In the genomic region with DNA sequence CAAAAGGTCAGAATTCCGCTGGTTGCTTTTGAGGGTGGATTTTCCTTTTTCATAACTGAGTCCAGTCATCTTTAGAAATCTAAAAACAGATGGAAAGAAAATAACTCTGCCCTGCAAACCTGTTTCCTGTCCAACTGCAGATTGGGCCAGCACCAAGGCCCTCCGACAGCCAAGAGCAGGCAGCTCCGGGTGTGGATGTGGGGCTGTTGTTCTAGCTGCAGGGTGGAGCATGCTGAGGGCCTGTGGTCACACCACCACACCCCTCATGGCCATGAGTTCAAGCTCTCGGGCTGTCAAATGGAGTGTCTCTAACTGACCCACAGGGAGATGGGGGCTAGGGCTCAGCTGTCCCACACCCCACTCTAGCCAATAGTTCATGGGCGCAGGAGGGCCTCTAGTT, we compare ENCODE assay signal across 15 cellular contexts.
DNase-seq lines count a peak whose midpoint lies in the region; ATAC-seq and TF ChIP-seq lines count a peak whose summit lies in the region.
"Had no signal": no experiment of that assay in that cellular context is flagged by ENCODE, and none has a peak within 500 bp of the region (broad histone marks: within the 10 kb centered on the region; RNA-seq: fewer than 3 reads in every experiment).

No MANE protein-coding gene starts in this region.

- WGBS in SK-N-SH (ENCODE audit: low lambda C conversion rate) = 81% methylated on average over 3 of the region's 5 CpGs

- intact Hi-C loops in left colon (cut with DNase I, micrococcal nuclease) = no loop called here

- no peaks in the 10 kb centered on the region for H3K27me3 ChIP-seq in skeletal muscle satellite cell (ENCODE audit: control insufficient read depth, insufficient read depth, low read length)
- H3K27me3 ChIP-seq in SK-N-SH (ENCODE audit: insufficient read depth) = no peaks in the 10 kb centered on the region
- H3K27me3 ChIP-seq: BLaER1 had no signal

- CTCF ChIA-PET in SK-N-SH (lab: Yijun Ruan, JAX) = interaction anchor here (2.1 kb wide), 1 partner anchor 30 kb away, joined by 11 read pairs; no protein-coding TSS in a partner anchor

- no peak overlapping the region for H3K27ac Mint-ChIP-seq in stimulated activated naive B cell treated with anti-CD40 and anti-IgM and Interleukin-4, amounts not matched to agents 10 μg/mL and 1 μg/mL and 100 μg/mL, for 72 hours
- H3K27ac Mint-ChIP-seq: activated naive CD8-positive, alpha-beta T cell treated with anti-CD3 and anti-CD28 coated beads, Interleukin-2, amount 10 ng/mL, durations not matched to agents 7 days and 5 days had no signal

- peak overlapping the region; percentile 16 for H3K9ac ChIP-seq in skeletal muscle satellite cell (ENCODE audit: low read depth, low read length)
- no peak overlapping the region for H3K9ac ChIP-seq in SK-N-SH
- H3K9ac ChIP-seq: BLaER1 had no signal

- H3K36me3 Mint-ChIP-seq in stimulated activated naive B cell treated with anti-CD40 and anti-IgM and Interleukin-4, amounts not matched to agents 10 μg/mL and 1 μg/mL and 100 μg/mL, for 72 hours = no peaks in the 10 kb centered on the region
- H3K36me3 Mint-ChIP-seq: activated naive CD8-positive, alpha-beta T cell treated with anti-CD3 and anti-CD28 coated beads, Interleukin-2, amount 10 ng/mL, durations not matched to agents 7 days and 5 days had no signal

- H2AFZ ChIP-seq in SK-N-SH (ENCODE audit: low read depth) = no peak overlapping the region

- POLR2A ChIA-PET in SK-N-SH (lab: Yijun Ruan, JAX) = no interaction called here

- no peak for TF ChIP-seq RAD21 in SK-N-SH (IDR thresholded peaks at IDR 0.05; ENCODE audit: low read length)

- DNase-seq in EH (ENCODE audit: low read depth) (peak; percentile 40), dermis blood vessel endothelial cell (peak; percentile 66), left colon (peak in 1 of 2 donors; percentile 21), GM13977 (ENCODE audit: low spot score) (no peak), SK-N-SH (no peak)
- DNase-seq in stimulated activated naive B cell treated with anti-CD40 and anti-IgM and Interleukin-4, amounts not matched to agents 10 μg/mL and 1 μg/mL and 100 μg/mL, for 72 hours = no peak
- DNase-seq: activated naive CD8-positive, alpha-beta T cell treated with anti-CD3 and anti-CD28 coated beads, Interleukin-2, amount 10 ng/mL, durations not matched to agents 7 days and 5 days; endodermal cell; NCI-H187 treated with DMSO at 0.1 percent for 48 hours; NK-92 treated with Interleukin-12 subunit alpha and Interleukin-12 subunit beta, amount 100 ng/mL, for 24 hours; stimulated activated naive CD8-positive, alpha-beta T cell treated with anti-CD3 and anti-CD28 coated beads, Interleukin-15, Interleukin-2, amounts not matched to agents 100 U/mL and 50 U/mL, for 24 hours; SW 1271 had no signal

- H3K79me2 ChIP-seq in SK-N-SH (ENCODE audit: insufficient read depth) = no peaks in the 10 kb centered on the region

- no peak for TF ChIP-seq EP300 in SK-N-SH (IDR thresholded peaks at IDR 0.05; ENCODE audit: borderline replicate concordance in 1 of 2, low read depth in 1 of 2, low read length in 1 of 2)

- H3K4me1 ChIP-seq in skeletal muscle satellite cell (ENCODE audit: control insufficient read depth, insufficient read depth, low read length) (peaks cover 22% of the 10 kb centered on the region), SK-N-SH (ENCODE audit: control insufficient read depth in 1 of 2, insufficient read depth in 2 of 2, low read depth in 1 of 2, low read length in 1 of 2) (peaks cover 0 to 10% of the 10 kb centered on the region in 2 experiments; a peak in 1 of 4 replicates)

- no peaks in the 10 kb centered on the region for H3F3A ChIP-seq in SK-N-SH (replicated peaks; ENCODE audit: insufficient read depth)

- no peak overlapping the region for H3K4me3 ChIP-seq in skeletal muscle satellite cell (ENCODE audit: low read length)
- no peak overlapping the region for H3K4me3 ChIP-seq in SK-N-SH (ENCODE audit: low read depth in 2 of 2, low read length in 1 of 2)
- H3K4me3 ChIP-seq: BLaER1 had no signal

- H3K9me3 Mint-ChIP-seq in stimulated activated naive B cell treated with anti-CD40 and anti-IgM and Interleukin-4, amounts not matched to agents 10 μg/mL and 1 μg/mL and 100 μg/mL, for 72 hours = no peaks in the 10 kb centered on the region
- H3K9me3 Mint-ChIP-seq: activated naive CD8-positive, alpha-beta T cell treated with anti-CD3 and anti-CD28 coated beads, Interleukin-2, amount 10 ng/mL, durations not matched to agents 7 days and 5 days; endodermal cell had no signal

- H3K9me3 ChIP-seq in skeletal muscle satellite cell (replicated peaks; ENCODE audit: low read length) (no peaks in the 10 kb centered on the region), SK-N-SH (no peaks in the 10 kb centered on the region)
- H3K9me3 ChIP-seq: BLaER1 had no signal

- H3K36me3 ChIP-seq in skeletal muscle satellite cell (ENCODE audit: insufficient read depth, low read length) = no peaks in the 10 kb centered on the region
- H3K36me3 ChIP-seq in SK-N-SH (replicated peaks in 1 of 2; ENCODE audit: control insufficient read depth in 1 of 2, insufficient read depth in 2 of 2, low read length in 1 of 2) = no peaks in the 10 kb centered on the region

- no peak overlapping the region for H3K4me3 Mint-ChIP-seq in stimulated activated naive B cell treated with anti-CD40 and anti-IgM and Interleukin-4, amounts not matched to agents 10 μg/mL and 1 μg/mL and 100 μg/mL, for 72 hours
- H3K4me3 Mint-ChIP-seq: activated naive CD8-positive, alpha-beta T cell treated with anti-CD3 and anti-CD28 coated beads, Interleukin-2, amount 10 ng/mL, durations not matched to agents 7 days and 5 days; endodermal cell had no signal

- H3K9me2 ChIP-seq in SK-N-SH = no peaks in the 10 kb centered on the region

- no peaks in the 10 kb centered on the region for H3K4me1 Mint-ChIP-seq in stimulated activated naive B cell treated with anti-CD40 and anti-IgM and Interleukin-4, amounts not matched to agents 10 μg/mL and 1 μg/mL and 100 μg/mL, for 72 hours
- H3K4me1 Mint-ChIP-seq: activated naive CD8-positive, alpha-beta T cell treated with anti-CD3 and anti-CD28 coated beads, Interleukin-2, amount 10 ng/mL, durations not matched to agents 7 days and 5 days had no signal

- no peak overlapping the region for H3K27ac ChIP-seq in SK-N-SH (ENCODE audit: low read depth in 2 of 2, low read length in 1 of 2)
- H3K27ac ChIP-seq: BLaER1 had no signal

- TF ChIP-seq CTCF in GM13977 (IDR thresholded peaks at IDR 0.05; ENCODE audit: extremely low read depth, insufficient read depth, missing control alignments) = no peak
- TF ChIP-seq CTCF in SK-N-SH (IDR thresholded peaks at IDR 0.05) = no peak

- ATAC-seq in left colon (peak; percentile 21), GM21423 (IDR thresholded peaks at IDR 0.05; ENCODE audit: unreplicated experiment) (no peak)
- no peak for ATAC-seq in stimulated activated naive B cell treated with anti-CD40 and anti-IgM and Interleukin-4, amounts not matched to agents 10 μg/mL and 1 μg/mL and 100 μg/mL, for 72 hours (replicated peaks)
- ATAC-seq: stimulated activated naive CD8-positive, alpha-beta T cell treated with anti-CD3 and anti-CD28 coated beads, Interleukin-15, Interleukin-2, amounts not matched to agents 100 U/mL and 50 U/mL, for 24 hours had no signal

- no peaks in the 10 kb centered on the region for H4K20me1 ChIP-seq in SK-N-SH (ENCODE audit: insufficient read depth)
- H4K20me1 ChIP-seq: BLaER1 had no signal

- in situ Hi-C loops in GM13977 (cut with MboI; ENCODE audit: low pct_unique_long_range_greater_than_20kb, low sequenced_read_pairs, unreplicated experiment) = no loop called here

- H3K27me3 Mint-ChIP-seq in stimulated activated naive B cell treated with anti-CD40 and anti-IgM and Interleukin-4, amounts not matched to agents 10 μg/mL and 1 μg/mL and 100 μg/mL, for 72 hours = no peaks in the 10 kb centered on the region

- H3K4me2 ChIP-seq in skeletal muscle satellite cell (ENCODE audit: low read length) = peak overlapping the region; percentile 45
- H3K4me2 ChIP-seq in SK-N-SH = no peak overlapping the region
- H3K4me2 ChIP-seq: BLaER1 had no signal

TF ChIP-seq in SK-N-SH, 30 proteins besides CTCF, POLR2A, EP300 and RAD21:
- TF ChIP-seq FOXM1 (IDR thresholded peaks at IDR 0.05; ENCODE audit: low read depth) (no peak), TCF12 (IDR thresholded peaks at IDR 0.05) (no peak), NFIC (IDR thresholded peaks at IDR 0.05; ENCODE audit: borderline replicate concordance) (no peak), TEAD4 (IDR thresholded peaks at IDR 0.05; ENCODE audit: borderline replicate concordance, insufficient read depth) (no peak), RXRA (IDR thresholded peaks at IDR 0.05; ENCODE audit: borderline replicate concordance, low read depth) (no peak), MEF2A (IDR thresholded peaks at IDR 0.05; ENCODE audit: borderline replicate concordance, low read depth) (no peak), YY1 (IDR thresholded peaks at IDR 0.05; ENCODE audit: low read depth) (no peak)
- TF ChIP-seq, protein P1, sequence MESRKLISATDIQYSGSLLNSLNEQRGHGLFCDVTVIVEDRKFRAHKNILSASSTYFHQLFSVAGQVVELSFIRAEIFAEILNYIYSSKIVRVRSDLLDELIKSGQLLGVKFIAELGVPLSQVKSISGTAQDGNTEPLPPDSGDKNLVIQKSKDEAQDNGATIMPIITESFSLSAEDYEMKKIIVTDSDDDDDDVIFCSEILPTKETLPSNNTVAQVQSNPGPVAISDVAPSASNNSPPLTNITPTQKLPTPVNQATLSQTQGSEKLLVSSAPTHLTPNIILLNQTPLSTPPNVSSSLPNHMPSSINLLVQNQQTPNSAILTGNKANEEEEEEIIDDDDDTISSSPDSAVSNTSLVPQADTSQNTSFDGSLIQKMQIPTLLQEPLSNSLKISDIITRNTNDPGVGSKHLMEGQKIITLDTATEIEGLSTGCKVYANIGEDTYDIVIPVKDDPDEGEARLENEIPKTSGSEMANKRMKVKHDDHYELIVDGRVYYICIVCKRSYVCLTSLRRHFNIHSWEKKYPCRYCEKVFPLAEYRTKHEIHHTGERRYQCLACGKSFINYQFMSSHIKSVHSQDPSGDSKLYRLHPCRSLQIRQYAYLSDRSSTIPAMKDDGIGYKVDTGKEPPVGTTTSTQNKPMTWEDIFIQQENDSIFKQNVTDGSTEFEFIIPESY (IDR thresholded peaks at IDR 0.05; ENCODE audit: borderline replicate concordance, low read depth) = no peak

Comparison
In these comparisons a context has a peak if more than half of its experiments do, and no peak if none do; other contexts are left out.
1. DNase-seq: peak in EH (single experiment) and dermis blood vessel endothelial cell (single experiment); none in GM13977 (single experiment), stimulated activated naive B cell treated with anti-CD40 and anti-IgM and Interleukin-4, amounts not matched to agents 10 μg/mL and 1 μg/mL and 100 μg/mL, for 72 hours (single experiment) and SK-N-SH (single experiment).